7 cellular contexts compared by ENCODE assay signal in the genomic region with DNA sequence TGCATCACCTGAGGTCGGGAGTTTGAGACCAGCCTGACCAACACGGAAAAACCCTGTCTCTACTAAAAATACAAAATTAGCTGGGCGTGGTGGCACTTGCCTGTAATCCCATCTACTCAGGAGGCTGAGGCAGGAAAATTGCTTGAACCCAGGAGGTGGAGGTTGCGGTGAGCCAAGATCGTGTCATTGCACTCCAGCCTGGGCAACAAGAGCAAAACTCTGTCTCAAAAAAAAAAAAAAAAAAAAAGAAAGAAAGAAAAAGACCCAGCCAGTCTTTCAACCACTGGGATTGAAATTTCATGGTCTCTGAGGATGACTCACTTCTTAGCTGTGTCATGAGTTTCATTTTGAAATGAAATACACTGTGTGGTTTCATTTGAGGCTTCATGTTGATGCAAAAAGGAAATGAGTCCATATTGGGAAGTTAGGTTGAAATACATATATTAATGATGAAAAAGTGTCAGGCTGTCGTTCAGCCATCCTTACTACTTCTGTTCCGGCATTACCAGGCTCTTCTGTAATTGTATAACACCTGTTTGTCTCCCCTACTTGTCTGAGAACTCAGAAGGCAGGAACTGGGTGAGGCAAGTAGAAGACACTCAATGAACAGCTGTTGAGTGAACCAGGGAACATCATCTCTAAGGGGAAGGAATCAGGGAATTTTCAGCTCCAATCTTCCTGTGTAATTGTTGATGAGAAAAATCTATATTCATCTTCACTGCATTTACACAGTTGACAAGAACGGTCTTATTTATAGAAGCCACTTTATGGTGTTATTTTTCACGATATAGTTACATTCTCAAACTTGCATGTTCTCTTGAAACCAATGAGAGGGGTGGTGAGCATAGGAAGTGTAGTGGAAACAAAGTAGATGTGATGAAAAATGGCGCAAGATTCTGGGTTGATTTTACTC.
A peak's percentile ranks its signal among the peaks of the same experiment; 100 is the strongest.
DNase-seq lines count a peak whose midpoint lies in the region; ATAC-seq, FAIRE-seq and TF ChIP-seq lines count a peak whose summit lies in the region.

No MANE protein-coding gene starts in this region.

- H3K36me3 Mint-ChIP-seq in endodermal cell (ENCODE audit: low read depth): no peaks in the 10 kb centered on the region

- H3K4me3 ChIP-seq in Karpas-422 (ENCODE audit: low read length): no peak overlapping the region
- H3K4me3 ChIP-seq in endodermal cell (ENCODE audit: low read length): no peak overlapping the region

- ATAC-seq in GM18505 (IDR thresholded peaks at IDR 0.05; ENCODE audit: unreplicated experiment): peak; percentile 90

- peaks cover 31% of the 10 kb centered on the region for H3K4me1 ChIP-seq in Karpas-422 (ENCODE audit: low read length)
- no peaks in the 10 kb centered on the region for H3K4me1 ChIP-seq in endodermal cell (ENCODE audit: control insufficient read depth, insufficient read depth, low read length)

- H3K9me2 ChIP-seq in Karpas-422 (replicated peaks; ENCODE audit: insufficient read depth, low read length): no peaks in the 10 kb centered on the region

- H3K27ac Mint-ChIP-seq in endodermal cell: no peak overlapping the region

- no peaks in the 10 kb centered on the region for H3K4me1 Mint-ChIP-seq in endodermal cell

- 0 out of 2 replicates have a peak overlapping the region, but pooled peaks have one; percentile 6 for H2AFZ ChIP-seq in Karpas-422 (ENCODE audit: low read length)

- 80 to 91% methylated on average over 2 to 10 of the region's 10 CpGs for WGBS in endodermal cell (ENCODE audit: insufficient coverage in 1 of 2, insufficient read length in 1 of 2), 2 experiments

- H3K79me2 ChIP-seq in Karpas-422 (ENCODE audit: low read length): no peaks in the 10 kb centered on the region

- no peak for TF ChIP-seq CTCF in endodermal cell (conservative IDR thresholded peaks at IDR 0.05)

- H3K9me3 ChIP-seq in Karpas-422 (ENCODE audit: low read length): no peaks in the 10 kb centered on the region
- H3K9me3 ChIP-seq in endodermal cell (ENCODE audit: control insufficient read depth, low read length): no peaks in the 10 kb centered on the region

- no peaks in the 10 kb centered on the region for H3K27me3 Mint-ChIP-seq in endodermal cell (ENCODE audit: insufficient read depth)

- H3K9ac ChIP-seq in Karpas-422 (ENCODE audit: low read length): no peak overlapping the region
- H3K9ac ChIP-seq in endodermal cell (ENCODE audit: extremely low read depth, low read length, poor library complexity, severe bottlenecking): no peak overlapping the region

- no peak overlapping the region for H3K27ac ChIP-seq in Karpas-422 (ENCODE audit: low read length)
- no peak overlapping the region for H3K27ac ChIP-seq in endodermal cell (ENCODE audit: low read depth, low read length)

- H3K27me3 ChIP-seq in Karpas-422 (ENCODE audit: low read length) (no peaks in the 10 kb centered on the region), endodermal cell (ENCODE audit: control insufficient read depth, insufficient read depth, low read length, poor library complexity, severe bottlenecking) (no peaks in the 10 kb centered on the region)

- no peaks in the 10 kb centered on the region for H4K20me1 ChIP-seq in Karpas-422 (ENCODE audit: insufficient read depth, low read depth, low read length)

- peaks cover 3% of the 10 kb centered on the region for H3K9me3 Mint-ChIP-seq in endodermal cell

- peak; percentile 50 for DNase-seq in H54 (ENCODE audit: insufficient read length, low spot score)
- peak; percentile 58 for DNase-seq in Karpas-422
- DNase-seq in activated T-cell treated with anti-CD3 and anti-CD28 coated beads, Interleukin-2, amount 50 U/mL, for 48 hours: peak; percentile 50 to 55
- DNase-seq in kidney glomerular epithelial cell (lab: John Stamatoyannopoulos, UW): peak; percentile 88
- no peak for DNase-seq in NCI-H748 treated with DMSO at 0.1 percent for 48 hours (lab: John Stamatoyannopoulos, UW)
- no peak for DNase-seq in endodermal cell

- H3K36me3 ChIP-seq in Karpas-422 (ENCODE audit: insufficient read depth, low read length) (no peaks in the 10 kb centered on the region), endodermal cell (ENCODE audit: control insufficient read depth, insufficient read depth, low read length) (no peaks in the 10 kb centered on the region)

- H3K4me2 ChIP-seq in Karpas-422 (ENCODE audit: low read depth, low read length, poor library complexity, severe bottlenecking): peak overlapping the region; percentile 13

- no peak overlapping the region for H3K4me3 Mint-ChIP-seq in endodermal cell

- TF ChIP-seq POLR2A in GM18505 (IDR thresholded peaks at IDR 0.05; ENCODE audit: borderline replicate concordance, extremely low read depth, insufficient read depth, insufficient read length): no peak
- no peak for TF ChIP-seq POLR2A in H54 (IDR thresholded peaks at IDR 0.05; ENCODE audit: low read depth, low read length)

- FAIRE-seq in H54 (lab: Jason Lieb, UNC): peak; percentile 90

Comparison
In these comparisons a context has a peak if more than half of its experiments do, and no peak if none do; other contexts are left out.
1. DNase-seq: peak in H54 (single experiment), Karpas-422 (single experiment), activated T-cell treated with anti-CD3 and anti-CD28 coated beads, Interleukin-2, amount 50 U/mL, for 48 hours (2 of 2) and kidney glomerular epithelial cell (single experiment); none in NCI-H748 treated with DMSO at 0.1 percent for 48 hours (single experiment) and endodermal cell (single experiment).